Comparison of ENCODE assay signal across 1 cellular context in the genomic region with DNA sequence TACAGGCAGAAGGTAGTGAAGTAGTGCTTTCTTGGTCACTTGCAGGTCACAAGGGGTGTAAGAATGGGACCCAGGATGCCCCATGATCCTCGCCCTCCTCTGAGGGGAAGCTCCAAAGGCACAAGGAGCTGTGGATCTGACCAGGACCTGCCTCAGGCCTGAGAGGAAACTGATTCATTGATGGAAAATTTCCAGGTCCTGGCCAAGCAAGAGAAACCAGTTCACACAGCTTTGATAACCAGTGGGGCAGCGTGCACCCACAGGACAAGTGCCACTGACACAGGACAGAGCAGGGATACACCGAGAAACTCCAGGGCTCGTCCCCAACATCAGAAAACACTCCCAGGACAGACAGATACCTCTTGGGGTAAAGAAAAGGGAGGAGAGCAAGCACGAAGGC.
TF ChIP-seq lines count a peak whose summit lies in the region.

No MANE protein-coding gene starts in this region.

TF ChIP-seq in GM23338, 12 proteins besides CTCF, POLR2A, EP300 and RAD21 (continued from another document):
- TF ChIP-seq, protein P1, sequence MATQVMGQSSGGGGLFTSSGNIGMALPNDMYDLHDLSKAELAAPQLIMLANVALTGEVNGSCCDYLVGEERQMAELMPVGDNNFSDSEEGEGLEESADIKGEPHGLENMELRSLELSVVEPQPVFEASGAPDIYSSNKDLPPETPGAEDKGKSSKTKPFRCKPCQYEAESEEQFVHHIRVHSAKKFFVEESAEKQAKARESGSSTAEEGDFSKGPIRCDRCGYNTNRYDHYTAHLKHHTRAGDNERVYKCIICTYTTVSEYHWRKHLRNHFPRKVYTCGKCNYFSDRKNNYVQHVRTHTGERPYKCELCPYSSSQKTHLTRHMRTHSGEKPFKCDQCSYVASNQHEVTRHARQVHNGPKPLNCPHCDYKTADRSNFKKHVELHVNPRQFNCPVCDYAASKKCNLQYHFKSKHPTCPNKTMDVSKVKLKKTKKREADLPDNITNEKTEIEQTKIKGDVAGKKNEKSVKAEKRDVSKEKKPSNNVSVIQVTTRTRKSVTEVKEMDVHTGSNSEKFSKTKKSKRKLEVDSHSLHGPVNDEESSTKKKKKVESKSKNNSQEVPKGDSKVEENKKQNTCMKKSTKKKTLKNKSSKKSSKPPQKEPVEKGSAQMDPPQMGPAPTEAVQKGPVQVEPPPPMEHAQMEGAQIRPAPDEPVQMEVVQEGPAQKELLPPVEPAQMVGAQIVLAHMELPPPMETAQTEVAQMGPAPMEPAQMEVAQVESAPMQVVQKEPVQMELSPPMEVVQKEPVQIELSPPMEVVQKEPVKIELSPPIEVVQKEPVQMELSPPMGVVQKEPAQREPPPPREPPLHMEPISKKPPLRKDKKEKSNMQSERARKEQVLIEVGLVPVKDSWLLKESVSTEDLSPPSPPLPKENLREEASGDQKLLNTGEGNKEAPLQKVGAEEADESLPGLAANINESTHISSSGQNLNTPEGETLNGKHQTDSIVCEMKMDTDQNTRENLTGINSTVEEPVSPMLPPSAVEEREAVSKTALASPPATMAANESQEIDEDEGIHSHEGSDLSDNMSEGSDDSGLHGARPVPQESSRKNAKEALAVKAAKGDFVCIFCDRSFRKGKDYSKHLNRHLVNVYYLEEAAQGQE (IDR thresholded peaks at IDR 0.05; ENCODE audit: unreplicated experiment), result no peak
